1 cellular context compared by ENCODE assay signal in the genomic region with DNA sequence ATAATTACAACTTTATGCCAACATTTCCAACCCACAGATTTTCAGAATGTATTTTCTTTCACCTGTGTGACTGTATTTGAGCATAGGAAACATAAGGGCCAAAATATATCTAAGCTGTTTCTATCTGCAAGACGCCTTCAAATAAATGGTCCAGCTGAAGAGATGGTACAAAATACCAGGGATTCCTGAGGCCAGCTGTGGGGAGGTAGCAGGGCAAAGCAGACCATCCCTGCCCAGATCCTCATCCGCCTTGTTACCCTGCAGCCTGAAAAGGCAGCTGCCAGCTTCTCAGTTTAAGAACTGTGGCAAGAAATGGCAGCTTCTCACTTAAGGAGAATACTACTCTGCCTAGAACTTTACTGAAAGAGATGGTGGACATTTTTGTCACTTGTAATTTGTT.
TF ChIP-seq lines count a peak whose summit lies in the region.

No MANE protein-coding gene starts in this region.

TF ChIP-seq in IMR-90, 13 proteins besides CTCF, POLR2A, EP300 and RAD21 (continued from another document):
- TF ChIP-seq, protein P1, sequence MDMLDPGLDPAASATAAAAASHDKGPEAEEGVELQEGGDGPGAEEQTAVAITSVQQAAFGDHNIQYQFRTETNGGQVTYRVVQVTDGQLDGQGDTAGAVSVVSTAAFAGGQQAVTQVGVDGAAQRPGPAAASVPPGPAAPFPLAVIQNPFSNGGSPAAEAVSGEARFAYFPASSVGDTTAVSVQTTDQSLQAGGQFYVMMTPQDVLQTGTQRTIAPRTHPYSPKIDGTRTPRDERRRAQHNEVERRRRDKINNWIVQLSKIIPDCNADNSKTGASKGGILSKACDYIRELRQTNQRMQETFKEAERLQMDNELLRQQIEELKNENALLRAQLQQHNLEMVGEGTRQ (IDR thresholded peaks at IDR 0.05; ENCODE audit: low read depth, low read length): no peak
- TF ChIP-seq CHD1 (IDR thresholded peaks at IDR 0.05; ENCODE audit: low read depth, low read length) (no peak), FOS (IDR thresholded peaks at IDR 0.05; ENCODE audit: low read depth, low read length) (no peak), NFE2L2 (IDR thresholded peaks at IDR 0.05; ENCODE audit: low read depth, low read length) (no peak), RFX5 (IDR thresholded peaks at IDR 0.05; ENCODE audit: low read depth, low read length) (no peak), BHLHE40 (IDR thresholded peaks at IDR 0.05; ENCODE audit: low read depth, low read length) (no peak), MAFK (IDR thresholded peaks at IDR 0.05; ENCODE audit: low read depth, low read length) (no peak), SMC3 (IDR thresholded peaks at IDR 0.05; ENCODE audit: low read depth, low read length) (no peak), RCOR1 (IDR thresholded peaks at IDR 0.05; ENCODE audit: insufficient replicate concordance, low read length) (no peak)
- TF ChIP-seq, protein P2, sequence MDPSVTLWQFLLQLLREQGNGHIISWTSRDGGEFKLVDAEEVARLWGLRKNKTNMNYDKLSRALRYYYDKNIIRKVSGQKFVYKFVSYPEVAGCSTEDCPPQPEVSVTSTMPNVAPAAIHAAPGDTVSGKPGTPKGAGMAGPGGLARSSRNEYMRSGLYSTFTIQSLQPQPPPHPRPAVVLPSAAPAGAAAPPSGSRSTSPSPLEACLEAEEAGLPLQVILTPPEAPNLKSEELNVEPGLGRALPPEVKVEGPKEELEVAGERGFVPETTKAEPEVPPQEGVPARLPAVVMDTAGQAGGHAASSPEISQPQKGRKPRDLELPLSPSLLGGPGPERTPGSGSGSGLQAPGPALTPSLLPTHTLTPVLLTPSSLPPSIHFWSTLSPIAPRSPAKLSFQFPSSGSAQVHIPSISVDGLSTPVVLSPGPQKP (IDR thresholded peaks at IDR 0.05; ENCODE audit: borderline replicate concordance, low read depth, low read length): no peak
